Comparison of ENCODE assay signal across 1 cellular context in genomic region chr3:11385329-11385728, GRCh38.
TF ChIP-seq lines count a peak whose summit lies in the region.

No MANE protein-coding gene starts in this region.

TF ChIP-seq in SK-N-SH treated with all-trans-retinoic acid at 6 μM for 48 hours, 23 proteins besides CTCF, POLR2A, EP300 and RAD21 (continued from another document):
- TF ChIP-seq POU6F1 (CRISPR knock-in tag; IDR thresholded peaks at IDR 0.05; ENCODE audit: borderline replicate concordance, low read depth) = no peak
